Comparison of ENCODE assay signal across 15 cellular contexts in genomic region chr22:26918236-26918635, GRCh38.
"Had no signal": no experiment of that assay in that cellular context is flagged by ENCODE, and none has a peak within 500 bp of the region (broad histone marks: within the 10 kb centered on the region; RNA-seq: fewer than 3 reads in every experiment).

No MANE protein-coding gene starts in this region.

- H3K27me3 ChIP-seq: right lobe of liver had no signal

- H3K9me3 ChIP-seq: gastroesophageal sphincter, psoas muscle, right lobe of liver, stomach had no signal

- ATAC-seq: activated CD4-positive, alpha-beta T cell treated with anti-CD3 and anti-CD28 coated beads for 36 hours; gastroesophageal sphincter; left ventricle myocardium superior; psoas muscle; right lobe of liver; WTC11 had no signal

- H3K27ac ChIP-seq: cardiac muscle cell, gastroesophageal sphincter, psoas muscle, right lobe of liver, stomach had no signal

- H3K36me3 ChIP-seq: cardiac muscle cell, gastroesophageal sphincter, right lobe of liver, stomach had no signal

- H3K4me1 ChIP-seq: gastroesophageal sphincter, psoas muscle, right lobe of liver, stomach had no signal

- DNase-seq: activated CD4-positive, alpha-beta T cell treated with anti-CD3 and anti-CD28 coated beads for 36 hours; activated CD4-positive, alpha-beta T cell treated with anti-CD3 and anti-CD28 coated beads, Interleukin-2, amount 50 U/mL, for 48 hours; activated gamma-delta T cell; erythroblast; immature natural killer cell; kidney glomerular epithelial cell; left ventricle myocardium superior; psoas muscle; right lobe of liver; small intestine; stimulated activated CD4-positive, alpha-beta T cell treated with anti-CD3 and anti-CD28 coated beads, Interleukin-4, amount 100 ng/mL, for 1 hour; stomach had no signal

- H3K4me3 ChIP-seq: cardiac muscle cell, gastroesophageal sphincter, psoas muscle, right lobe of liver, stomach had no signal
